ENCODE assay signal across 1 cellular context in genomic region chr22:23700706-23701105, GRCh38.
TF ChIP-seq lines count a peak whose summit lies in the region.

No MANE protein-coding gene starts in this region.

TF ChIP-seq in HepG2, 621 proteins besides CTCF, POLR2A, EP300 and RAD21:
- peak; percentile 48; the same call in 1 of the 2 replicates for TF ChIP-seq ESRRA (CRISPR knock-in tag; IDR thresholded peaks at IDR 0.05; ENCODE audit: low read depth)
- TF ChIP-seq RARA (CRISPR knock-in tag; IDR thresholded peaks at IDR 0.05), result peak; percentile 40
- no peak for TF ChIP-seq ZNF468 (CRISPR knock-in tag; IDR thresholded peaks at IDR 0.05)
- no peak for TF ChIP-seq ZNF33A (CRISPR knock-in tag; IDR thresholded peaks at IDR 0.05; ENCODE audit: borderline replicate concordance)
- no peak for TF ChIP-seq NFYB (CRISPR knock-in tag; IDR thresholded peaks at IDR 0.05)
- TF ChIP-seq, protein P1, sequence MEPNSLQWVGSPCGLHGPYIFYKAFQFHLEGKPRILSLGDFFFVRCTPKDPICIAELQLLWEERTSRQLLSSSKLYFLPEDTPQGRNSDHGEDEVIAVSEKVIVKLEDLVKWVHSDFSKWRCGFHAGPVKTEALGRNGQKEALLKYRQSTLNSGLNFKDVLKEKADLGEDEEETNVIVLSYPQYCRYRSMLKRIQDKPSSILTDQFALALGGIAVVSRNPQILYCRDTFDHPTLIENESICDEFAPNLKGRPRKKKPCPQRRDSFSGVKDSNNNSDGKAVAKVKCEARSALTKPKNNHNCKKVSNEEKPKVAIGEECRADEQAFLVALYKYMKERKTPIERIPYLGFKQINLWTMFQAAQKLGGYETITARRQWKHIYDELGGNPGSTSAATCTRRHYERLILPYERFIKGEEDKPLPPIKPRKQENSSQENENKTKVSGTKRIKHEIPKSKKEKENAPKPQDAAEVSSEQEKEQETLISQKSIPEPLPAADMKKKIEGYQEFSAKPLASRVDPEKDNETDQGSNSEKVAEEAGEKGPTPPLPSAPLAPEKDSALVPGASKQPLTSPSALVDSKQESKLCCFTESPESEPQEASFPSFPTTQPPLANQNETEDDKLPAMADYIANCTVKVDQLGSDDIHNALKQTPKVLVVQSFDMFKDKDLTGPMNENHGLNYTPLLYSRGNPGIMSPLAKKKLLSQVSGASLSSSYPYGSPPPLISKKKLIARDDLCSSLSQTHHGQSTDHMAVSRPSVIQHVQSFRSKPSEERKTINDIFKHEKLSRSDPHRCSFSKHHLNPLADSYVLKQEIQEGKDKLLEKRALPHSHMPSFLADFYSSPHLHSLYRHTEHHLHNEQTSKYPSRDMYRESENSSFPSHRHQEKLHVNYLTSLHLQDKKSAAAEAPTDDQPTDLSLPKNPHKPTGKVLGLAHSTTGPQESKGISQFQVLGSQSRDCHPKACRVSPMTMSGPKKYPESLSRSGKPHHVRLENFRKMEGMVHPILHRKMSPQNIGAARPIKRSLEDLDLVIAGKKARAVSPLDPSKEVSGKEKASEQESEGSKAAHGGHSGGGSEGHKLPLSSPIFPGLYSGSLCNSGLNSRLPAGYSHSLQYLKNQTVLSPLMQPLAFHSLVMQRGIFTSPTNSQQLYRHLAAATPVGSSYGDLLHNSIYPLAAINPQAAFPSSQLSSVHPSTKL (CRISPR knock-in tag; IDR thresholded peaks at IDR 0.05), result peak; percentile 18; the same call in 1 of the 2 replicates
- peak; percentile 33; the same call in 1 of the 2 replicates for TF ChIP-seq SAP130 (CRISPR knock-in tag; IDR thresholded peaks at IDR 0.05; ENCODE audit: low read depth)
- TF ChIP-seq ATF4 (CRISPR knock-in tag; IDR thresholded peaks at IDR 0.05), result no peak
- TF ChIP-seq FOSL2 (CRISPR knock-in tag; IDR thresholded peaks at IDR 0.05), result peak; percentile 84
- TF ChIP-seq FOSL1 (CRISPR knock-in tag; IDR thresholded peaks at IDR 0.05; ENCODE audit: borderline replicate concordance), result no peak
- TF ChIP-seq ZNF225 (CRISPR knock-in tag; IDR thresholded peaks at IDR 0.05), result no peak
